In genomic region chr2:241272722-241273551, GRCh38 we compare ENCODE assay signal across 8 cellular contexts. TPM values are rescaled to one million over a fixed set of nuclear protein-coding genes. Genes with fewer than 3 reads are reported as not detected.
A peak's percentile ranks its signal among the peaks of the same experiment; 100 is the strongest.
DNase-seq lines count a peak whose midpoint lies in the region; ATAC-seq and TF ChIP-seq lines count a peak whose summit lies in the region.

No MANE protein-coding gene starts in this region.

- no peaks in the 10 kb centered on the region for H3K27me3 ChIP-seq in duodenal mucosa (ENCODE audit: control insufficient read depth in 1 of 2, insufficient read depth in 2 of 2, low read length in 2 of 2)
- no peaks in the 10 kb centered on the region for H3K27me3 ChIP-seq in lower lobe of right lung (ENCODE audit: low read depth)

- peak overlapping the region; percentile 56 to 66 for H3K9ac ChIP-seq in duodenal mucosa (ENCODE audit: low read depth in 1 of 2, low read length in 2 of 2)

- DNase-seq in COLO668 (lab: John Stamatoyannopoulos, UW; ENCODE audit: unreplicated experiment) (peak; percentile 36), LHCN-M2 (ENCODE audit: low read depth) (peak; percentile 43), lower lobe of right lung (peak; percentile 68), NK-92 (lab: John Stamatoyannopoulos, UW; ENCODE audit: unreplicated experiment) (no peak)
- peak; percentile 9 to 22 for DNase-seq in activated CD4-positive, alpha-beta T cell treated with anti-CD3 and anti-CD28 coated beads, Interleukin-2, amount 50 U/mL, for 4 hours
- peak; percentile 24 for DNase-seq in stimulated activated CD8-positive, alpha-beta memory T cell treated with anti-CD3 and anti-CD28 coated beads, Interleukin-12 subunit alpha, Interleukin-12 subunit beta, amount 100 ng/mL, for 24 hours (ENCODE audit: extremely low read depth)

- intact Hi-C loops in lower lobe of right lung (cut with DNase I): no loop called here

- ATAC-seq in GM21367 (IDR thresholded peaks at IDR 0.05; ENCODE audit: unreplicated experiment) (peak; percentile 36), lower lobe of right lung (peak; percentile 80 to 82)

- H3K4me1 ChIP-seq in duodenal mucosa (ENCODE audit: control insufficient read depth in 1 of 2, insufficient read depth in 2 of 2, low read length in 2 of 2) (peaks cover 25 to 28% of the 10 kb centered on the region in 2 donors), lower lobe of right lung (peaks cover 44% of the 10 kb centered on the region)

- H3K4me3 ChIP-seq in duodenal mucosa (ENCODE audit: low read depth in 1 of 2, low read length in 2 of 2) (peak overlapping the region; percentile 73 to 80), lower lobe of right lung (peak overlapping the region; percentile 81)

- no peak for TF ChIP-seq CTCF in lower lobe of right lung (IDR thresholded peaks at IDR 0.05)

- no peaks in the 10 kb centered on the region for H3K9me3 ChIP-seq in duodenal mucosa (ENCODE audit: control insufficient read depth in 1 of 2, low read length in 2 of 2)
- H3K9me3 ChIP-seq in lower lobe of right lung: no peaks in the 10 kb centered on the region

- H3K36me3 ChIP-seq in duodenal mucosa (ENCODE audit: control insufficient read depth in 1 of 2, insufficient read depth in 2 of 2, low read length in 2 of 2) (peaks cover 5 to 16% of the 10 kb centered on the region in 2 donors), lower lobe of right lung (peaks cover 9% of the 10 kb centered on the region)

- no peak overlapping the region for H3K27ac ChIP-seq in duodenal mucosa (ENCODE audit: low read depth, low read length)
- peak overlapping the region; percentile 88 for H3K27ac ChIP-seq in lower lobe of right lung

RNA-seq across cellular contexts. Expression of gene HDLBP, which starts 42.5 kb away (rescaled TPM):
- 480 and 516 TPM in 2 replicates for total RNA-seq in LHCN-M2 (2014; rRNA removed)
- polyA plus RNA-seq in LHCN-M2 (2012): 438 TPM
- total RNA-seq in lower lobe of right lung: 387 TPM

RNA-seq across cellular contexts. Expression of gene SEPTIN2, which starts 42.8 kb away (rescaled TPM):
- total RNA-seq in LHCN-M2 (2014; rRNA removed) (350 and 372 TPM in 2 replicates), lower lobe of right lung (255 TPM)
- 226 TPM for polyA plus RNA-seq in LHCN-M2 (2012)
